ENCODE assay signal across 16 cellular contexts in genomic region chr18:24402209-24402785, GRCh38. TPM values are rescaled to one million over a fixed set of nuclear protein-coding genes. Genes with fewer than 3 reads are reported as not detected.
DNase-seq lines count a peak whose midpoint lies in the region; ATAC-seq, FAIRE-seq and TF ChIP-seq lines count a peak whose summit lies in the region.
"Had no signal": no experiment of that assay in that cellular context is flagged by ENCODE, and none has a peak within 500 bp of the region (broad histone marks: within the 10 kb centered on the region; RNA-seq: fewer than 3 reads in every experiment).

No MANE protein-coding gene starts in this region.

- no peak for FAIRE-seq in GM12892 (lab: Jason Lieb, UNC)

- H3K4me3 ChIP-seq in HEK293 (ENCODE audit: low read depth, low read length): no peak overlapping the region
- no peak overlapping the region for H3K4me3 ChIP-seq in astrocyte of the spinal cord (ENCODE audit: low read depth, low read length)

- ATAC-seq in memory B cell (ENCODE audit: low read depth) (peak; percentile 35), GM19328 (IDR thresholded peaks at IDR 0.05; ENCODE audit: unreplicated experiment) (no peak)
- ATAC-seq: activated T-cell treated with anti-CD3 and anti-CD28 coated beads, Interleukin-2, amount 50 U/mL, for 72 hours had no signal

- POLR2A ChIA-PET in HEK293 (lab: Yijun Ruan, JAX): no interaction called here

- no peak overlapping the region for H3K27ac ChIP-seq in HEK293 (ENCODE audit: extremely low read depth, low read depth, low read length)
- H3K27ac ChIP-seq: parathyroid adenoma, RWPE1, VCaP had no signal

- H3K27me3 Mint-ChIP-seq in memory B cell: peaks cover 21% of the 10 kb centered on the region

- no peaks in the 10 kb centered on the region for H3K36me3 ChIP-seq in HEK293 (ENCODE audit: control insufficient read depth in 2 of 2, insufficient read depth in 1 of 2, low read length in 2 of 2)

- H3K4me1 ChIP-seq in HEK293 (ENCODE audit: control insufficient read depth, insufficient read depth, low read length): peaks cover 3% of the 10 kb centered on the region

- TF ChIP-seq CTCF in HEK293 (tag by site-specific recombination; IDR thresholded peaks at IDR 0.05) (peak; percentile 44; the same call in 1 of the 2 replicates), astrocyte of the spinal cord (IDR thresholded peaks at IDR 0.05; ENCODE audit: low read depth, low read length) (peak; percentile 22)

- no peaks in the 10 kb centered on the region for H3K9me3 Mint-ChIP-seq in memory B cell

- H3K4me1 Mint-ChIP-seq in memory B cell: peaks cover 3% of the 10 kb centered on the region

- no peak overlapping the region for H3K27ac Mint-ChIP-seq in memory B cell
- H3K27ac Mint-ChIP-seq: activated T-cell treated with anti-CD3 and anti-CD28 coated beads, Interleukin-2, amount 50 U/mL, for 72 hours had no signal

- H3K9me3 ChIP-seq in HEK293 (ENCODE audit: control insufficient read depth, insufficient read depth, low read depth, low read length): no peaks in the 10 kb centered on the region

- H3K4me3 Mint-ChIP-seq in memory B cell: no peak overlapping the region
- H3K4me3 Mint-ChIP-seq: activated T-cell treated with anti-CD3 and anti-CD28 coated beads, Interleukin-2, amount 50 U/mL, for 72 hours had no signal

- H3K36me3 Mint-ChIP-seq in memory B cell: no peaks in the 10 kb centered on the region

- no peak for TF ChIP-seq POLR2A in GM12892 (IDR thresholded peaks at IDR 0.05; ENCODE audit: low read depth, low read length)

- CTCF ChIA-PET in HEK293 (lab: Yijun Ruan, JAX): interaction anchor here (1.2 kb wide), 2 partner anchors 17 to 28 kb away, joined by 3 read pairs; no protein-coding TSS in a partner anchor

- in situ Hi-C loops in astrocyte of the spinal cord (cut with HindIII; ENCODE audit: low sequenced_read_pairs): no loop called here

- peak; percentile 7 for DNase-seq in NCI-H1694 treated with DMSO at 0.1 percent for 48 hours (lab: John Stamatoyannopoulos, UW)
- DNase-seq in NCI-H1694 (lab: John Stamatoyannopoulos, UW): no peak
- DNase-seq in astrocyte of the spinal cord (ENCODE audit: low read depth, low spot score): no peak
- DNase-seq in memory B cell (ENCODE audit: low spot score in 2 of 2): no peak
- DNase-seq in NCI-H524 treated with DMSO at 0.1 percent for 48 hours (lab: John Stamatoyannopoulos, UW): no peak
- no peak for DNase-seq in GM12892 (ENCODE audit: insufficient read length)
- DNase-seq: caudate nucleus; DMS79; NCI-H2171 treated with DMSO at 0.1 percent for 48 hours; stimulated activated CD4-positive, alpha-beta T cell treated with anti-CD3 and anti-CD28 coated beads, Interleukin-4, amount 100 ng/mL, for 4 hours had no signal

TF ChIP-seq in HEK293, 187 proteins besides CTCF, POLR2A, EP300 and RAD21:
- TF ChIP-seq ZNF580 (tag by site-specific recombination; IDR thresholded peaks at IDR 0.05) (0 out of 2 replicates have a peak, but pooled peaks have one; percentile 58), ZNF529 (tag by site-specific recombination; IDR thresholded peaks at IDR 0.05; ENCODE audit: insufficient replicate concordance) (no peak)

RNA-seq across cellular contexts. Expression of gene OSBPL1A, which starts 4.7 kb away (rescaled TPM):
- polyA plus RNA-seq in GM12892 (2012; ENCODE audit: missing spikeins): not detected

RNA-seq across cellular contexts. Expression of gene IMPACT, which starts 24.2 kb away (rescaled TPM):
- 1.6 TPM for polyA plus RNA-seq in GM12892 (2012; ENCODE audit: missing spikeins)

RNA-seq across cellular contexts. Expression of gene HRH4, which starts 58.1 kb away (rescaled TPM):
- not detected for polyA plus RNA-seq in GM12892 (2012; ENCODE audit: missing spikeins)
